ENCODE assay signal across 8 cellular contexts in genomic region chr13:32585625-32586021, GRCh38. TPM values are rescaled to one million over a fixed set of nuclear protein-coding genes. Genes with fewer than 3 reads are reported as not detected.
DNase-seq lines count a peak whose midpoint lies in the region; ATAC-seq and TF ChIP-seq lines count a peak whose summit lies in the region.

No MANE protein-coding gene starts in this region.

- CTCF ChIA-PET in CD8-positive, alpha-beta T cell (lab: Charles Lee) = interaction anchor here (0.7 to 2.6 kb wide), 23 partner anchors 15 to 1232 kb away, joined by 3 to 35 read pairs (median 4); partner anchors contain the start of genes N4BP2L2 and RFC3

- POLR2A ChIA-PET in CD8-positive, alpha-beta T cell (lab: Charles Lee) = interaction anchor here (0.5 to 1.6 kb wide), 10 partner anchors 23 to 1521 kb away, joined by 3 to 9 read pairs (median 4); partner anchors contain the start of genes N4BP2L1 and N4BP2L2

- H3K27ac ChIP-seq in CD8-positive, alpha-beta T cell (ENCODE audit: low read depth, low read length) = peak overlapping the region; percentile 55
- peak overlapping the region; percentile 99 for H3K27ac ChIP-seq in vagina

- peak in 3 of 7 experiments; percentile 5 to 49 (median 15) for DNase-seq in CD8-positive, alpha-beta T cell
- peak; percentile 11 for DNase-seq in NCI-H69 (lab: John Stamatoyannopoulos, UW)
- no peak for DNase-seq in choroid plexus epithelial cell (ENCODE audit: low read depth)
- DNase-seq in mesothelial cell of epicardium (ENCODE audit: low spot score in 2 of 2, unreplicated experiment in 2 of 2) = no peak
- peak in 1 of 2 donors; percentile 88 for DNase-seq in vagina (ENCODE audit: extremely low spot score in 2 of 2)
- DNase-seq in NCI-H1417 treated with DMSO at 0.1 percent for 48 hours (lab: John Stamatoyannopoulos, UW) = no peak

- intact Hi-C loops in CD8-positive, alpha-beta T cell (cut with DNase I, micrococcal nuclease) = loop anchor here (1.0 to 5.0 kb wide), 18 partner anchors 46 to 1233 kb away; partner anchors contain the start of genes BRCA2 (in 2 of the 2), RFC3 (in 2 of the 2), ZAR1L (in 2 of the 2) and N4BP2L1 (in 1 of the 2)
- intact Hi-C loops in vagina (cut with DNase I) = loop anchor here (5.0 to 10.0 kb wide), 2 partner anchors 49 to 1137 kb away; no protein-coding TSS in a partner anchor

- H3K36me3 Mint-ChIP-seq in CD8-positive, alpha-beta T cell = peaks cover 8% of the 10 kb centered on the region
- H3K36me3 Mint-ChIP-seq in mesothelial cell of epicardium = no peaks in the 10 kb centered on the region

- peak overlapping the region; percentile 48 for H3K4me3 ChIP-seq in CD8-positive, alpha-beta T cell (ENCODE audit: low read depth, low read length)
- H3K4me3 ChIP-seq in choroid plexus epithelial cell (ENCODE audit: low read depth, low read length) (peak overlapping the region; percentile 54), vagina (peak overlapping the region; percentile 88 to 91)

- peaks cover 35% of the 10 kb centered on the region for H3K4me1 Mint-ChIP-seq in CD8-positive, alpha-beta T cell (ENCODE audit: low read depth)
- peaks cover 34% of the 10 kb centered on the region for H3K4me1 Mint-ChIP-seq in mesothelial cell of epicardium

- TF ChIP-seq POLR2A in vagina (IDR thresholded peaks at IDR 0.05) = no peak

- H3K27me3 ChIP-seq in CD8-positive, alpha-beta T cell (ENCODE audit: insufficient read depth, low read length) = no peaks in the 10 kb centered on the region
- H3K27me3 ChIP-seq in vagina = no peaks in the 10 kb centered on the region

- no peak for ATAC-seq in CD8-positive, alpha-beta T cell
- no peak for ATAC-seq in HG03139 (IDR thresholded peaks at IDR 0.05; ENCODE audit: unreplicated experiment)
- ATAC-seq in HG03095 (IDR thresholded peaks at IDR 0.05; ENCODE audit: unreplicated experiment) = no peak

- H3K27ac Mint-ChIP-seq in CD8-positive, alpha-beta T cell = peak overlapping the region; percentile 87
- peak overlapping the region; percentile 96 for H3K27ac Mint-ChIP-seq in mesothelial cell of epicardium

- H3K9me3 ChIP-seq in CD8-positive, alpha-beta T cell (ENCODE audit: low read length) = no peaks in the 10 kb centered on the region
- no peaks in the 10 kb centered on the region for H3K9me3 ChIP-seq in vagina

- peaks cover 25% of the 10 kb centered on the region for H3K4me1 ChIP-seq in CD8-positive, alpha-beta T cell (ENCODE audit: insufficient read depth, low read length)
- peaks cover 25% of the 10 kb centered on the region for H3K4me1 ChIP-seq in vagina

- no peak for TF ChIP-seq CTCF in CD8-positive, alpha-beta T cell (IDR thresholded peaks at IDR 0.05)
- no peak for TF ChIP-seq CTCF in choroid plexus epithelial cell (conservative IDR thresholded peaks at IDR 0.05; ENCODE audit: low read depth, low read length)
- TF ChIP-seq CTCF in mesothelial cell of epicardium (IDR thresholded peaks at IDR 0.05; ENCODE audit: unreplicated experiment) = no peak
- TF ChIP-seq CTCF in vagina (IDR thresholded peaks at IDR 0.05) = no peak

- H3K9me3 Mint-ChIP-seq in CD8-positive, alpha-beta T cell = no peaks in the 10 kb centered on the region
- H3K9me3 Mint-ChIP-seq in mesothelial cell of epicardium = no peaks in the 10 kb centered on the region

- H3K36me3 ChIP-seq in CD8-positive, alpha-beta T cell (ENCODE audit: insufficient read depth, low read length) = no peaks in the 10 kb centered on the region
- no peaks in the 10 kb centered on the region for H3K36me3 ChIP-seq in vagina

- no peaks in the 10 kb centered on the region for H3K27me3 Mint-ChIP-seq in CD8-positive, alpha-beta T cell (ENCODE audit: low read depth)
- no peaks in the 10 kb centered on the region for H3K27me3 Mint-ChIP-seq in mesothelial cell of epicardium (ENCODE audit: low read depth)

- peak overlapping the region; percentile 90 for H3K4me3 Mint-ChIP-seq in CD8-positive, alpha-beta T cell
- peak overlapping the region; percentile 88 for H3K4me3 Mint-ChIP-seq in mesothelial cell of epicardium

RNA-seq across cellular contexts. Expression of gene PDS5B, which starts 0.6 kb away (rescaled TPM):
- total RNA-seq in CD8-positive, alpha-beta T cell = 10 to 100 TPM; 44.9 to 45.6 TPM
- total RNA-seq in mesothelial cell of epicardium (64.9 to 72.6 TPM (median 70.4 TPM) in 3 replicates), vagina (49.4 TPM)

RNA-seq across cellular contexts. Expression of gene N4BP2L2, which starts 47.0 kb away (rescaled TPM):
- 100 to 1,000 TPM; 141 to 149 TPM for total RNA-seq in CD8-positive, alpha-beta T cell
- total RNA-seq in mesothelial cell of epicardium (160 to 171 TPM (median 168 TPM) in 3 replicates), vagina (173 TPM)
